Comparison of ENCODE assay signal across 1 cellular context in genomic region chr20:53080969-53081871, GRCh38.
TF ChIP-seq lines count a peak whose summit lies in the region.

No MANE protein-coding gene starts in this region.

TF ChIP-seq in HepG2, 621 proteins besides CTCF, POLR2A, EP300 and RAD21 (continued from another document and continues in another):
- TF ChIP-seq ARID5B (CRISPR knock-in tag; IDR thresholded peaks at IDR 0.05) (peak; percentile 97), ATRX (CRISPR knock-in tag; IDR thresholded peaks at IDR 0.05; ENCODE audit: borderline replicate concordance) (no peak), NCOA2 (CRISPR knock-in tag; IDR thresholded peaks at IDR 0.05) (peak; percentile 94), TBL1XR1 (IDR thresholded peaks at IDR 0.05; ENCODE audit: borderline replicate concordance, low read length, partially characterized antibody) (peak; percentile 84), NKX3-1 (CRISPR knock-in tag; IDR thresholded peaks at IDR 0.05) (no peak; the same call in 1 of the 2 replicates), SKI (IDR thresholded peaks at IDR 0.05; ENCODE audit: partially characterized antibody) (peak; percentile 64), RARG (CRISPR knock-in tag; IDR thresholded peaks at IDR 0.05; ENCODE audit: low read depth) (no peak), KIAA2018 (CRISPR knock-in tag; IDR thresholded peaks at IDR 0.05; ENCODE audit: borderline replicate concordance) (no peak), SALL1 (CRISPR knock-in tag; IDR thresholded peaks at IDR 0.05) (peak; percentile 99), ZNF253 (CRISPR knock-in tag; IDR thresholded peaks at IDR 0.05; ENCODE audit: borderline replicate concordance) (no peak), ELF3 (CRISPR knock-in tag; IDR thresholded peaks at IDR 0.05) (peak; percentile 99), NFATC3 (CRISPR knock-in tag; IDR thresholded peaks at IDR 0.05) (0 out of 2 replicates have a peak, but pooled peaks have one; percentile 25), ZNF749 (CRISPR knock-in tag; IDR thresholded peaks at IDR 0.05; ENCODE audit: borderline replicate concordance) (peak; percentile 31; the same call in 1 of the 2 replicates), PRDM4 (CRISPR knock-in tag; IDR thresholded peaks at IDR 0.05; ENCODE audit: borderline replicate concordance) (no peak), ZBTB3 (CRISPR knock-in tag; IDR thresholded peaks at IDR 0.05; ENCODE audit: borderline replicate concordance, low read depth) (no peak)
- TF ChIP-seq, protein P1, sequence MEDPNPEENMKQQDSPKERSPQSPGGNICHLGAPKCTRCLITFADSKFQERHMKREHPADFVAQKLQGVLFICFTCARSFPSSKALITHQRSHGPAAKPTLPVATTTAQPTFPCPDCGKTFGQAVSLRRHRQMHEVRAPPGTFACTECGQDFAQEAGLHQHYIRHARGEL (CRISPR knock-in tag; IDR thresholded peaks at IDR 0.05), result no peak
- TF ChIP-seq, protein P2, sequence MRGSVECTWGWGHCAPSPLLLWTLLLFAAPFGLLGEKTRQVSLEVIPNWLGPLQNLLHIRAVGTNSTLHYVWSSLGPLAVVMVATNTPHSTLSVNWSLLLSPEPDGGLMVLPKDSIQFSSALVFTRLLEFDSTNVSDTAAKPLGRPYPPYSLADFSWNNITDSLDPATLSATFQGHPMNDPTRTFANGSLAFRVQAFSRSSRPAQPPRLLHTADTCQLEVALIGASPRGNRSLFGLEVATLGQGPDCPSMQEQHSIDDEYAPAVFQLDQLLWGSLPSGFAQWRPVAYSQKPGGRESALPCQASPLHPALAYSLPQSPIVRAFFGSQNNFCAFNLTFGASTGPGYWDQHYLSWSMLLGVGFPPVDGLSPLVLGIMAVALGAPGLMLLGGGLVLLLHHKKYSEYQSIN (CRISPR knock-in tag; IDR thresholded peaks at IDR 0.05; ENCODE audit: borderline replicate concordance), result no peak
- TF ChIP-seq, protein P3, sequence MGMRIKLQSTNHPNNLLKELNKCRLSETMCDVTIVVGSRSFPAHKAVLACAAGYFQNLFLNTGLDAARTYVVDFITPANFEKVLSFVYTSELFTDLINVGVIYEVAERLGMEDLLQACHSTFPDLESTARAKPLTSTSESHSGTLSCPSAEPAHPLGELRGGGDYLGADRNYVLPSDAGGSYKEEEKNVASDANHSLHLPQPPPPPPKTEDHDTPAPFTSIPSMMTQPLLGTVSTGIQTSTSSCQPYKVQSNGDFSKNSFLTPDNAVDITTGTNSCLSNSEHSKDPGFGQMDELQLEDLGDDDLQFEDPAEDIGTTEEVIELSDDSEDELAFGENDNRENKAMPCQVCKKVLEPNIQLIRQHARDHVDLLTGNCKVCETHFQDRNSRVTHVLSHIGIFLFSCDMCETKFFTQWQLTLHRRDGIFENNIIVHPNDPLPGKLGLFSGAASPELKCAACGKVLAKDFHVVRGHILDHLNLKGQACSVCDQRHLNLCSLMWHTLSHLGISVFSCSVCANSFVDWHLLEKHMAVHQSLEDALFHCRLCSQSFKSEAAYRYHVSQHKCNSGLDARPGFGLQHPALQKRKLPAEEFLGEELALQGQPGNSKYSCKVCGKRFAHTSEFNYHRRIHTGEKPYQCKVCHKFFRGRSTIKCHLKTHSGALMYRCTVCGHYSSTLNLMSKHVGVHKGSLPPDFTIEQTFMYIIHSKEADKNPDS (CRISPR knock-in tag; IDR thresholded peaks at IDR 0.05), result no peak
- TF ChIP-seq, protein P4, sequence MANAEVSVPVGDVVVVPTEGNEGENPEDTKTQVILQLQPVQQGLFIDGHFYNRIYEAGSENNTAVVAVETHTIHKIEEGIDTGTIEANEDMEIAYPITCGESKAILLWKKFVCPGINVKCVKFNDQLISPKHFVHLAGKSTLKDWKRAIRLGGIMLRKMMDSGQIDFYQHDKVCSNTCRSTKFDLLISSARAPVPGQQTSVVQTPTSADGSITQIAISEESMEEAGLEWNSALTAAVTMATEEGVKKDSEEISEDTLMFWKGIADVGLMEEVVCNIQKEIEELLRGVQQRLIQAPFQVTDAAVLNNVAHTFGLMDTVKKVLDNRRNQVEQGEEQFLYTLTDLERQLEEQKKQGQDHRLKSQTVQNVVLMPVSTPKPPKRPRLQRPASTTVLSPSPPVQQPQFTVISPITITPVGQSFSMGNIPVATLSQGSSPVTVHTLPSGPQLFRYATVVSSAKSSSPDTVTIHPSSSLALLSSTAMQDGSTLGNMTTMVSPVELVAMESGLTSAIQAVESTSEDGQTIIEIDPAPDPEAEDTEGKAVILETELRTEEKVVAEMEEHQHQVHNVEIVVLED (CRISPR knock-in tag; IDR thresholded peaks at IDR 0.05; ENCODE audit: borderline replicate concordance), result peak; percentile 18; the same call in 1 of the 2 replicates
- TF ChIP-seq, protein P5, sequence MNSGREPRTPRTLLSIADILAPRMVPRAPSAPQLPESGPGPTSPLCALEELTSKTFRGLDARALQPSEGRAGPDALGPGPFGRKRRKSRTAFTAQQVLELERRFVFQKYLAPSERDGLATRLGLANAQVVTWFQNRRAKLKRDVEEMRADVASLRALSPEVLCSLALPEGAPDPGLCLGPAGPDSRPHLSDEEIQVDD (CRISPR knock-in tag; IDR thresholded peaks at IDR 0.05; ENCODE audit: borderline replicate concordance), result no peak
- TF ChIP-seq, protein P6, sequence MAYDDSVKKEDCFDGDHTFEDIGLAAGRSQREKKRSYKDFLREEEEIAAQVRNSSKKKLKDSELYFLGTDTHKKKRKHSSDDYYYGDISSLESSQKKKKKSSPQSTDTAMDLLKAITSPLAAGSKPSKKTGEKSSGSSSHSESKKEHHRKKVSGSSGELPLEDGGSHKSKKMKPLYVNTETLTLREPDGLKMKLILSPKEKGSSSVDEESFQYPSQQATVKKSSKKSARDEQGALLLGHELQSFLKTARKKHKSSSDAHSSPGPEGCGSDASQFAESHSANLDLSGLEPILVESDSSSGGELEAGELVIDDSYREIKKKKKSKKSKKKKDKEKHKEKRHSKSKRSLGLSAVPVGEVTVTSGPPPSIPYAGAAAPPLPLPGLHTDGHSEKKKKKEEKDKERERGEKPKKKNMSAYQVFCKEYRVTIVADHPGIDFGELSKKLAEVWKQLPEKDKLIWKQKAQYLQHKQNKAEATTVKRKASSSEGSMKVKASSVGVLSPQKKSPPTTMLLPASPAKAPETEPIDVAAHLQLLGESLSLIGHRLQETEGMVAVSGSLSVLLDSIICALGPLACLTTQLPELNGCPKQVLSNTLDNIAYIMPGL (CRISPR knock-in tag; IDR thresholded peaks at IDR 0.05; ENCODE audit: borderline replicate concordance in 1 of 2, low read depth in 1 of 2), result no peak; a peak in 1 of 4 replicates
- TF ChIP-seq, protein P7, sequence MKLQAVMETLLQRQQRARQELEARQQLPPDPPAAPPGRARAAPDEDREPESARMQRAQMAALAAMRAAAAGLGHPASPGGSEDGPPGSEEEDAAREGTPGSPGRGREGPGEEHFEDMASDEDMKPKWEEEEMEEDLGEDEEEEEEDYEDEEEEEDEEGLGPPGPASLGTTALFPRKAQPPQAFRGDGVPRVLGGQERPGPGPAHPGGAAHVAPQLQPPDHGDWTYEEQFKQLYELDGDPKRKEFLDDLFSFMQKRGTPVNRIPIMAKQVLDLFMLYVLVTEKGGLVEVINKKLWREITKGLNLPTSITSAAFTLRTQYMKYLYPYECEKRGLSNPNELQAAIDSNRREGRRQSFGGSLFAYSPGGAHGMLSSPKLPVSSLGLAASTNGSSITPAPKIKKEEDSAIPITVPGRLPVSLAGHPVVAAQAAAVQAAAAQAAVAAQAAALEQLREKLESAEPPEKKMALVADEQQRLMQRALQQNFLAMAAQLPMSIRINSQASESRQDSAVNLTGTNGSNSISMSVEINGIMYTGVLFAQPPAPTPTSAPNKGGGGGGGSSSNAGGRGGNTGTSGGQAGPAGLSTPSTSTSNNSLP (IDR thresholded peaks at IDR 0.05; ENCODE audit: low read depth, low read length), result peak; percentile 76
- TF ChIP-seq, protein P8, sequence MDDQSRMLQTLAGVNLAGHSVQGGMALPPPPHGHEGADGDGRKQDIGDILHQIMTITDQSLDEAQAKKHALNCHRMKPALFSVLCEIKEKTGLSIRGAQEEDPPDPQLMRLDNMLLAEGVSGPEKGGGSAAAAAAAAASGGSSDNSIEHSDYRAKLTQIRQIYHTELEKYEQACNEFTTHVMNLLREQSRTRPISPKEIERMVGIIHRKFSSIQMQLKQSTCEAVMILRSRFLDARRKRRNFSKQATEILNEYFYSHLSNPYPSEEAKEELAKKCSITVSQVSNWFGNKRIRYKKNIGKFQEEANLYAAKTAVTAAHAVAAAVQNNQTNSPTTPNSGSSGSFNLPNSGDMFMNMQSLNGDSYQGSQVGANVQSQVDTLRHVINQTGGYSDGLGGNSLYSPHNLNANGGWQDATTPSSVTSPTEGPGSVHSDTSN (CRISPR knock-in tag; IDR thresholded peaks at IDR 0.05; ENCODE audit: borderline replicate concordance), result no peak
